23 cellular contexts compared by ENCODE assay signal in the genomic region with DNA sequence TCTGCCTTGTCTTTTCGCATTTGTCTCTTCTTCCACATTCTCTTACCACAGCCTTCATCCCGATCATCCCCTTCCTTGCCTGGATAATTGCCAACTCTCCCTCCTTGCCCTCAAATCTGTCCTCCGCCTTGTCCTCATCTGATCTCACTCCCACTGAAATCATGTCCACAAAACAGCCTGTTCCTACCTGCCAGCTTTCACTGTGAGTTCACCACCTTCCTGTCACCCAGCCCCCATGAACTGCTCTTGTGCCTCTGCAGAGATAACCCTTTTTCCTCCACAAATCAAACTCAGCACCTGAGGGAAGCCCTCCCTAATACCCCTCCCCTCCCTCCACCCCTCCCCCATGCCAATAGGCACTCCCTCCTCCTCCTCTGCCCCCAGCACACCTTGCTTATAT. TPM values are rescaled to one million over a fixed set of nuclear protein-coding genes. Genes with fewer than 3 reads are reported as not detected.
"Had no signal": no experiment of that assay in that cellular context is flagged by ENCODE, and none has a peak within 500 bp of the region (broad histone marks: within the 10 kb centered on the region; RNA-seq: fewer than 3 reads in every experiment).

No MANE protein-coding gene starts in this region.

- H3K36me3 Mint-ChIP-seq: IgD-negative memory B cell had no signal

- FAIRE-seq: HTR-8/SVneo, RCC 7860 had no signal

- H3K36me3 ChIP-seq: SJSA1 had no signal

- H3K9me3 Mint-ChIP-seq: IgD-negative memory B cell had no signal

- H3K9me3 ChIP-seq: SJSA1 had no signal

- DNase-seq: KBM-7, MV-4-11, NCI-H1048, NCI-H1105, NCI-H1436, NCI-H1694 treated with DMSO at 0.1 percent for 48 hours, NCI-H1930, NCI-H2081 treated with DMSO at 0.1 percent for 48 hours, NCI-H226, NCI-H446, NCI-H510A, NCI-H524 treated with DMSO at 0.1 percent for 48 hours, Right ventricle myocardium superior, RPMI8226, SIG-M5, T-helper 2 cell had no signal

- H3K4me3 ChIP-seq: SJSA1, SK-N-MC had no signal

- H3K4me1 Mint-ChIP-seq: IgD-negative memory B cell had no signal

- H3K27ac ChIP-seq: SJSA1, SK-N-MC had no signal

RNA-seq across cellular contexts. Expression of gene ADCY5, which starts 4.8 kb away (rescaled TPM):
- total RNA-seq: MCF 10A; T-helper 1 cell treated with Interleukin-12 subunit alpha and Interleukin-12 subunit beta and Interleukin-4 antibody, amounts not matched to agents 30 ng/mL and 1 ng/mL, for 36 hours had no signal
- polyA plus RNA-seq: IgD-negative memory B cell had no signal
